11 cellular contexts compared by ENCODE assay signal in the genomic region with DNA sequence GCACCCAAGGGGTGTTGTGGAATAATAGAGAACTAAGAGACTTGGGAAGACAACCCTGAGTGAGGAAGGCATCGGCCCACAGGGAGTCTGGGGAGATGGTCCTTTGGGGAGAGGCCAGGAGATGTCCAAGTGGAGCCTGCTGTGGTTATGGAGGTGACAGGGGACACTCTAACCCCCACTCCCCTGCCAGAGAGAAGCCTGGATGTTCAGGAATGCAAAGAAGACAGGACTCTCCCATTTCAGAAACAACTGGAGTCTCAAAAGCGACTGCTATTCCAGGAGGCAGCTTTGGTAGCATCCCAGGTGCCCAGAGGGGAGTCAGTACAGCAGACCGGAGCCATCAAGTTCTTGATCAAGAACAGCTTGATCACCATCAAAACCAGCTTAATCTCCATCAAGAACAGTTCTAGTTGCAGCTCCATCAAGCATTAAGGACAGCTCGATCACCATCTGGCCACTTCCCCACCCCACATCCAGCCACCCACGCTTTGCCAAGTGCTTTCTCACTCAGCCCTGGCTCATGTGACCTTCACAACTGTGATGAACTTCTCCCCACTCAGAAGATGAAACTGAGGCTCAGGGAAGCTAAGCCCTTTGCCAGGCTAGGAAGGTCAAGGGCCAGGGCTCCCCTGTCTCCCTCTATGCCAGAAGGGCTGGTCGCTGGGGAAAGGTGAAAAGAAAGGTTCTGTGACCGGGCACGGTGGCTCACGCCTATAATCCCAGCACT. TPM values are rescaled to one million over a fixed set of nuclear protein-coding genes. Genes with fewer than 3 reads are reported as not detected.
DNase-seq lines count a peak whose midpoint lies in the region; FAIRE-seq and TF ChIP-seq lines count a peak whose summit lies in the region.
"Had no signal": no experiment of that assay in that cellular context is flagged by ENCODE, and none has a peak within 500 bp of the region (broad histone marks: within the 10 kb centered on the region; RNA-seq: fewer than 3 reads in every experiment).

No MANE protein-coding gene starts in this region.

- H3K4ac ChIP-seq in H1 (replicated peaks; ENCODE audit: insufficient read length, low read depth, low read length) = no peak overlapping the region

- CTCF ChIA-PET in H1 (lab: Charles Lee; ENCODE audit: partially characterized antibody) = interaction anchor here (0.6 to 57.0 kb wide), 17 partner anchors 8 to 227 kb away, joined by 3 to 1530 read pairs (median 3); a partner anchor contains a TSS

- H3K23ac ChIP-seq in H1 (ENCODE audit: insufficient read length) = no peak overlapping the region

- H3K18ac ChIP-seq in H1 (ENCODE audit: extremely low read depth, low read length) = 0 out of 2 replicates have a peak overlapping the region, but pooled peaks have one; percentile 19

- POLR2A ChIA-PET in H1 (lab: Charles Lee; ENCODE audit: partially characterized antibody) = interaction anchor here (0.7 to 5.0 kb wide), 18 partner anchors 11 to 153 kb away, joined by 3 to 29 read pairs (median 5); a partner anchor contains a TSS

- no peak overlapping the region for H3K27ac Mint-ChIP-seq in endothelial cell (ENCODE audit: unreplicated experiment)

- no peaks in the 10 kb centered on the region for H3K36me3 Mint-ChIP-seq in endothelial cell (ENCODE audit: low read depth, unreplicated experiment)

- H3K14ac ChIP-seq in H1 (ENCODE audit: insufficient read length) = no peak overlapping the region

- TF ChIP-seq EP300 in H1 (IDR thresholded peaks at IDR 0.05; ENCODE audit: borderline replicate concordance in 1 of 2, low read depth in 2 of 2, low read length in 2 of 2) = no peak

- no peak overlapping the region for H2AFZ ChIP-seq in H1 (ENCODE audit: low read length)

- peak overlapping the region; percentile 68; the same call in 1 of the 2 replicates for H2BK12ac ChIP-seq in H1 (ENCODE audit: low read depth, low read length)

- peaks cover 13% of the 10 kb centered on the region for H3K4me1 Mint-ChIP-seq in endothelial cell (ENCODE audit: unreplicated experiment)

- 87% methylated on average over 9 of the region's 9 CpGs; no CpG with 5 or more reads in 1 of the 2 experiments for WGBS in H1 (ENCODE audit: extremely low coverage in 1 of 2, insufficient coverage in 1 of 2, insufficient read length in 1 of 2, insufficient replicate concordance in 2 of 2, low coverage in 1 of 2, low lambda C conversion rate in 2 of 2, missing lambda C conversion rate in 1 of 2), 2 experiments
- WGBS in spleen, 5 donors = 37 to 52% (median 43%) methylated on average over 8 to 9 of the region's 9 CpGs

- H4K8ac ChIP-seq in H1 (ENCODE audit: extremely low read depth, insufficient read depth, low read length) = 0 out of 2 replicates have a peak overlapping the region, but pooled peaks have one; percentile 51

- H3K9me3 ChIP-seq in H1 (ENCODE audit: insufficient read depth in 2 of 2, low read depth in 1 of 2, low read length in 1 of 2) = no peaks in the 10 kb centered on the region
- no peaks in the 10 kb centered on the region for H3K9me3 ChIP-seq in spleen

- no peaks in the 10 kb centered on the region for H3K23me2 ChIP-seq in H1 (ENCODE audit: low read depth, low read length)

- H3K4me3 ChIP-seq in GM12875 (ENCODE audit: low read depth, low read length) (peak overlapping the region; percentile 69), H1 (ENCODE audit: extremely low read depth in 1 of 4, insufficient read depth in 2 of 4, low read depth in 3 of 4, low read length in 4 of 4) (no peak overlapping the region), spleen (peak overlapping the region; percentile 52 to 85 (median 64))
- H3K4me3 ChIP-seq: lung had no signal

- no peaks in the 10 kb centered on the region for H3K79me1 ChIP-seq in H1 (ENCODE audit: low read depth, low read length)

- H2BK120ac ChIP-seq in H1 (replicated peaks; ENCODE audit: low read depth, low read length) = no peak overlapping the region

- no peak overlapping the region; the same call in 1 of the 2 replicates for H2BK5ac ChIP-seq in H1 (ENCODE audit: low read depth, low read length)

- no peaks in the 10 kb centered on the region for H3K79me2 ChIP-seq in H1 (ENCODE audit: control insufficient read depth in 1 of 2, insufficient read depth in 2 of 2, low read length in 2 of 2)

- peaks cover 4 to 16% (median 8%) of the 10 kb centered on the region in 4 experiments for H3K4me1 ChIP-seq in H1 (replicated peaks in 1 of 4; ENCODE audit: control insufficient read depth in 3 of 4, insufficient read depth in 4 of 4, low read length in 3 of 4)
- H3K4me1 ChIP-seq in spleen = peaks cover 34 to 99% (median 81%) of the 10 kb centered on the region in 6 donors

- no peak for TF ChIP-seq RAD21 in H1 (IDR thresholded peaks at IDR 0.05 in 1 of 2, conservative IDR thresholded peaks at IDR 0.05 in 1 of 2; ENCODE audit: low read depth in 2 of 2, low read length in 2 of 2)

- peak overlapping the region; percentile 20; the same call in 1 of the 2 replicates for H2BK15ac ChIP-seq in H1 (ENCODE audit: low read length)

- H2AK5ac ChIP-seq in H1 (ENCODE audit: low read depth, low read length) = no peak overlapping the region

- H4K91ac ChIP-seq in H1 (replicated peaks; ENCODE audit: insufficient read length, low read length) = peak overlapping the region; percentile 41

- FAIRE-seq in H1 (lab: Jason Lieb, UNC) = no peak
- FAIRE-seq: colon had no signal

- H4K20me1 ChIP-seq in H1 (replicated peaks in 1 of 2; ENCODE audit: control insufficient read depth in 1 of 2, insufficient read depth in 2 of 2, low read length in 2 of 2) = no peaks in the 10 kb centered on the region

- no peak overlapping the region for H3K9ac ChIP-seq in H1 (replicated peaks in 1 of 4; ENCODE audit: extremely low read depth in 1 of 4, low read depth in 3 of 4, low read length in 3 of 4)

- no peak overlapping the region for H4K5ac ChIP-seq in H1 (ENCODE audit: insufficient read length, low read depth, low read length)

- no peak for TF ChIP-seq POLR2A in H1 (IDR thresholded peaks at IDR 0.05; ENCODE audit: control extremely low read depth in 1 of 2, low read depth in 2 of 2, low read length in 2 of 2)
- no peak for TF ChIP-seq POLR2A in spleen (IDR thresholded peaks at IDR 0.05)

- H3K27me3 ChIP-seq in H1 (replicated peaks in 1 of 4; ENCODE audit: control insufficient read depth in 3 of 4, extremely low read depth in 1 of 4, insufficient read depth in 3 of 4, low read length in 3 of 4) = no peaks in the 10 kb centered on the region
- no peaks in the 10 kb centered on the region for H3K27me3 ChIP-seq in spleen (replicated peaks in 1 of 7)

- no peaks in the 10 kb centered on the region for H3K9me3 Mint-ChIP-seq in endothelial cell (ENCODE audit: unreplicated experiment)

- TF ChIP-seq CTCF in GM12875 (IDR thresholded peaks at IDR 0.05; ENCODE audit: borderline replicate concordance, insufficient read depth, low read depth, low read length) (no peak), H1 (IDR thresholded peaks at IDR 0.05; ENCODE audit: control extremely low read depth in 1 of 3, insufficient read depth in 1 of 3, low read depth in 1 of 3, low read length in 3 of 3) (no peak), spleen (IDR thresholded peaks at IDR 0.05 in 8 of 11, conservative IDR thresholded peaks at IDR 0.05 in 3 of 11) (no peak), endothelial cell (IDR thresholded peaks at IDR 0.05; ENCODE audit: unreplicated experiment) (no peak)

- no peak overlapping the region for H3K56ac ChIP-seq in H1 (replicated peaks; ENCODE audit: insufficient read length, low read depth, low read length)

- in situ Hi-C loops in G401 (cut with HindIII; ENCODE audit: low sequenced_read_pairs) = no loop called here

- intact Hi-C loops in spleen (cut with DNase I; ENCODE audit: low total_unique reads) = no loop called here

- peak; percentile 16 for DNase-seq in OCI-M1 (lab: John Stamatoyannopoulos, UW)
- no peak for DNase-seq in H1 (ENCODE audit: low read depth in 1 of 2, low spot score in 2 of 2)
- DNase-seq in spleen = peak; percentile 85
- no peak for DNase-seq in G401 (ENCODE audit: low spot score)
- no peak for DNase-seq in midbrain (lab: John Stamatoyannopoulos, UW)
- no peak for DNase-seq in SKM-1 (lab: John Stamatoyannopoulos, UW; ENCODE audit: unreplicated experiment)
- no peak for DNase-seq in endothelial cell (ENCODE audit: low spot score)

- H3K27ac ChIP-seq in H1 (ENCODE audit: low read depth, low read length) = no peak overlapping the region
- peak overlapping the region; percentile 57 to 92 (median 84) for H3K27ac ChIP-seq in spleen

- H3K4me2 ChIP-seq in H1 (ENCODE audit: insufficient read depth in 1 of 2, low read depth in 2 of 2, low read length in 2 of 2) = 0 out of 4 replicates have a peak overlapping the region, but pooled peaks of 1 of the 2 experiments have one; percentile 24

- no peak overlapping the region for H3K4me3 Mint-ChIP-seq in endothelial cell (ENCODE audit: unreplicated experiment)

- H3K36me3 ChIP-seq in H1 (ENCODE audit: control insufficient read depth in 2 of 4, insufficient read depth in 4 of 4, low read length in 3 of 4) (peaks cover 3 to 8% (median 6%) of the 10 kb centered on the region in 4 experiments; a peak in 5 of 8 replicates), spleen (peaks cover 0 to 37% (median 7%) of the 10 kb centered on the region in 6 donors)

- H3K27me3 Mint-ChIP-seq in endothelial cell (ENCODE audit: unreplicated experiment) = peaks cover 6% of the 10 kb centered on the region

- no peak overlapping the region for H2BK20ac ChIP-seq in H1 (ENCODE audit: low read length)

RNA-seq across cellular contexts. Expression of a gene that starts 0.7 kb away (rescaled TPM):
- 2.4 TPM in 1 of 2 replicates, not detected in the other for total RNA-seq in H1 (2021; fragmentation: NEBNext Ultra II Directional; extraction: Animal tissue kit (Norgen Biotek cat#: 25700))
- 2.7 and 3.1 TPM in 2 replicates for polyA plus RNA-seq in H1 (2011; rRNA removed)
- 3.6 TPM for polyA plus RNA-seq in H1 (2011; cell fraction: cytosol; rRNA removed)
- polyA plus RNA-seq in H1 (2011; cell fraction: nucleus; rRNA removed) = 2.0 TPM
- 1.9 to 5.6 TPM (median 3.4 TPM) in 4 replicates for polyA plus RNA-seq in H1 (2012, experiment 1 of 2)
- 11.0 TPM for polyA plus RNA-seq in H1 (2012, experiment 2 of 2)
- 9.0 TPM for polyA plus RNA-seq in H1 (2013, experiment 1 of 2)
- polyA plus RNA-seq in H1 (2013, experiment 2 of 2) = 8.5 TPM
- polyA minus RNA-seq in H1 (2011; rRNA and poly(A)+ RNA removed) = 0.59 and 2.0 TPM in 2 replicates
- polyA minus RNA-seq in H1 (2011; cell fraction: cytosol; rRNA and poly(A)+ RNA removed) = not detected
- polyA minus RNA-seq in H1 (2011; cell fraction: nucleus; rRNA and poly(A)+ RNA removed) = not detected
- total RNA-seq in spleen = 100 to 1,000 TPM; 206 to 422 (median 301) TPM
- 1,000 to 10,000 TPM; 2,248 to 3,726 (median 2,540) TPM for polyA plus RNA-seq in spleen
- 0.55 and 2.3 TPM in 2 replicates for total RNA-seq in G401 (2014; rRNA removed; shearing (Covaris generic))
- 21.8 TPM for total RNA-seq in endothelial cell (ENCODE audit: unreplicated experiment)

RNA-seq across cellular contexts. Expression of a gene that starts 12.1 kb away (rescaled TPM):
- 6.1 and 6.3 TPM in 2 replicates for total RNA-seq in H1 (2021; fragmentation: NEBNext Ultra II Directional; extraction: Animal tissue kit (Norgen Biotek cat#: 25700))
- polyA plus RNA-seq in H1 (2011; rRNA removed) = 10.4 and 14.8 TPM in 2 replicates
- 15.3 TPM for polyA plus RNA-seq in H1 (2011; cell fraction: cytosol; rRNA removed)
- polyA plus RNA-seq in H1 (2011; cell fraction: nucleus; rRNA removed) = 42.2 TPM
- polyA plus RNA-seq in H1 (2012, experiment 1 of 2) = 9.8 to 12.4 TPM (median 11.7 TPM) in 4 replicates
- 10.1 TPM for polyA plus RNA-seq in H1 (2012, experiment 2 of 2)
- polyA plus RNA-seq in H1 (2013, experiment 1 of 2) = 6.9 TPM
- polyA plus RNA-seq in H1 (2013, experiment 2 of 2) = 6.1 TPM
- polyA minus RNA-seq in H1 (2011; rRNA and poly(A)+ RNA removed) = 7.2 and 7.3 TPM in 2 replicates
- polyA minus RNA-seq in H1 (2011; cell fraction: cytosol; rRNA and poly(A)+ RNA removed) = 4.2 TPM
- 14.1 TPM for polyA minus RNA-seq in H1 (2011; cell fraction: nucleus; rRNA and poly(A)+ RNA removed)
- total RNA-seq in spleen = 10 to 100 TPM; 25.1 to 67.1 (median 48.0) TPM
- polyA plus RNA-seq in spleen = 10 to 100 TPM; 26.6 to 67.8 (median 66.1) TPM
- 21.0 and 27.3 TPM in 2 replicates for total RNA-seq in G401 (2014; rRNA removed; shearing (Covaris generic))
- 16.0 TPM for total RNA-seq in endothelial cell (ENCODE audit: unreplicated experiment)

RNA-seq across cellular contexts. Expression of a gene that starts 35.4 kb away (rescaled TPM):
- total RNA-seq in H1 (2021; fragmentation: NEBNext Ultra II Directional; extraction: Animal tissue kit (Norgen Biotek cat#: 25700)) = 17.0 and 22.2 TPM in 2 replicates
- polyA plus RNA-seq in H1 (2011; rRNA removed) (14.2 and 22.1 TPM in 2 replicates), spleen (1 to 10 TPM; 1.2 to 3.4 (median 1.5) TPM)
- 16.1 TPM for polyA plus RNA-seq in H1 (2011; cell fraction: cytosol; rRNA removed)
- polyA plus RNA-seq in H1 (2011; cell fraction: nucleus; rRNA removed) = 35.5 TPM
- polyA plus RNA-seq in H1 (2012, experiment 1 of 2) = 11.8 to 18.8 TPM (median 17.2 TPM) in 4 replicates
- 11.2 TPM for polyA plus RNA-seq in H1 (2012, experiment 2 of 2)
- polyA plus RNA-seq in H1 (2013, experiment 1 of 2) = 7.4 TPM
- polyA plus RNA-seq in H1 (2013, experiment 2 of 2) = 7.6 TPM
- polyA minus RNA-seq in H1 (2011; rRNA and poly(A)+ RNA removed) = 6.0 and 7.1 TPM in 2 replicates
- 11.9 TPM for polyA minus RNA-seq in H1 (2011; cell fraction: cytosol; rRNA and poly(A)+ RNA removed)
- 11.7 TPM for polyA minus RNA-seq in H1 (2011; cell fraction: nucleus; rRNA and poly(A)+ RNA removed)
- total RNA-seq in spleen (1 to 10 TPM in 1 of 7 donors, under 1 TPM in 1, not detected in 5; 0.87 to 1.1 TPM), endothelial cell (ENCODE audit: unreplicated experiment) (1.4 TPM)
- 5.5 and 18.6 TPM in 2 replicates for total RNA-seq in G401 (2014; rRNA removed; shearing (Covaris generic))

RNA-seq across cellular contexts. Expression of a gene that starts 38.6 kb away (rescaled TPM):
- total RNA-seq in H1 (2021; fragmentation: NEBNext Ultra II Directional; extraction: Animal tissue kit (Norgen Biotek cat#: 25700)) = 77.8 and 84.4 TPM in 2 replicates
- 107 and 120 TPM in 2 replicates for polyA plus RNA-seq in H1 (2011; rRNA removed)
- 40.4 TPM for polyA plus RNA-seq in H1 (2011; cell fraction: cytosol; rRNA removed)
- 52.7 TPM for polyA plus RNA-seq in H1 (2011; cell fraction: nucleus; rRNA removed)
- polyA plus RNA-seq in H1 (2012, experiment 1 of 2) = 105 to 143 TPM (median 123 TPM) in 4 replicates
- 118 TPM for polyA plus RNA-seq in H1 (2012, experiment 2 of 2)
- polyA plus RNA-seq in H1 (2013, experiment 1 of 2) = 78.7 TPM
- polyA plus RNA-seq in H1 (2013, experiment 2 of 2) = 82.7 TPM
- polyA minus RNA-seq in H1 (2011; rRNA and poly(A)+ RNA removed) = 49.1 and 61.0 TPM in 2 replicates
- polyA minus RNA-seq in H1 (2011; cell fraction: cytosol; rRNA and poly(A)+ RNA removed) = 55.9 TPM
- 46.7 TPM for polyA minus RNA-seq in H1 (2011; cell fraction: nucleus; rRNA and poly(A)+ RNA removed)
- total RNA-seq in spleen = 100 to 1,000 TPM; 139 to 261 (median 233) TPM
- 100 to 1,000 TPM; 249 to 319 (median 286) TPM for polyA plus RNA-seq in spleen
- 5.0 and 7.4 TPM in 2 replicates for total RNA-seq in G401 (2014; rRNA removed; shearing (Covaris generic))
- 226 TPM for total RNA-seq in endothelial cell (ENCODE audit: unreplicated experiment)

RNA-seq across cellular contexts. Expression of a gene that starts 54.0 kb away (rescaled TPM):
- total RNA-seq in H1 (2021; fragmentation: NEBNext Ultra II Directional; extraction: Animal tissue kit (Norgen Biotek cat#: 25700)) = not detected in 2 replicates
- polyA plus RNA-seq in H1 (2011; rRNA removed) = not detected in 2 replicates
- not detected for polyA plus RNA-seq in H1 (2011; cell fraction: cytosol; rRNA removed)
- polyA plus RNA-seq in H1 (2011; cell fraction: nucleus; rRNA removed) = not detected
- polyA plus RNA-seq in H1 (2012, experiment 1 of 2) = not detected in 4 replicates
- polyA plus RNA-seq in H1 (2012, experiment 2 of 2) = not detected
- not detected for polyA plus RNA-seq in H1 (2013, experiment 1 of 2)
- polyA plus RNA-seq in H1 (2013, experiment 2 of 2) = not detected
- not detected in 2 replicates for polyA minus RNA-seq in H1 (2011; rRNA and poly(A)+ RNA removed)
- not detected for polyA minus RNA-seq in H1 (2011; cell fraction: cytosol; rRNA and poly(A)+ RNA removed)
- not detected for polyA minus RNA-seq in H1 (2011; cell fraction: nucleus; rRNA and poly(A)+ RNA removed)
- under 1 TPM in 5 of 7 donors, not detected in 2; 0.17 to 0.74 (median 0.49) TPM for total RNA-seq in spleen
- 1 to 10 TPM in 1 of 3 donors, under 1 TPM in 2; 0.38 to 1.5 (median 0.83) TPM for polyA plus RNA-seq in spleen
- total RNA-seq in G401 (2014; rRNA removed; shearing (Covaris generic)) = not detected in 2 replicates
- not detected for total RNA-seq in endothelial cell (ENCODE audit: unreplicated experiment)
- total RNA-seq: T-helper 1 cell treated with Interleukin-12 subunit alpha and Interleukin-12 subunit beta and Interleukin-4 antibody, amounts not matched to agents 30 ng/mL and 1 ng/mL, for 36 hours had no signal

Comparison
In these comparisons a context has a peak if more than half of its experiments do, and no peak if none do; other contexts are left out.
1. H3K4me3 ChIP-seq: peak in GM12875 (single experiment) and spleen (8 of 8); none in H1 (0 of 4).
2. DNase-seq: peak in OCI-M1 (single experiment) and spleen (single experiment); none in H1 (0 of 2), G401 (single experiment), midbrain (single experiment), SKM-1 (single experiment) and endothelial cell (single experiment).